11 cellular contexts compared by ENCODE assay signal in genomic region chrX:151153086-151153485, GRCh38. TPM values are rescaled to one million over a fixed set of nuclear protein-coding genes. Genes with fewer than 3 reads are reported as not detected.
DNase-seq lines count a peak whose midpoint lies in the region; ATAC-seq and TF ChIP-seq lines count a peak whose summit lies in the region.
"Had no signal": no experiment of that assay in that cellular context is flagged by ENCODE, and none has a peak within 500 bp of the region (broad histone marks: within the 10 kb centered on the region; RNA-seq: fewer than 3 reads in every experiment).

No MANE protein-coding gene starts in this region.

- no peaks in the 10 kb centered on the region for H3K9me2 ChIP-seq in GM23248 (ENCODE audit: insufficient read depth)

- no peak overlapping the region for H2AFZ ChIP-seq in GM23248

- in situ Hi-C loops in GM23248 (cut with MboI), result loop anchor here (25.0 kb wide), 1 partner anchor 509 kb away; no protein-coding TSS in a partner anchor

- no peaks in the 10 kb centered on the region for H3F3A ChIP-seq in GM23248 (ENCODE audit: insufficient read depth)

- H3K27ac ChIP-seq in GM23248 (no peak overlapping the region), tibial nerve (no peak overlapping the region)

- H3K36me3 ChIP-seq in GM23248 (ENCODE audit: low read depth), result no peaks in the 10 kb centered on the region
- H3K36me3 ChIP-seq in tibial nerve, result no peaks in the 10 kb centered on the region

- TF ChIP-seq EP300 in tibial nerve (IDR thresholded peaks at IDR 0.05), result no peak

- peak; percentile 75 for DNase-seq in A172 (ENCODE audit: low spot score)
- DNase-seq in GM23248, result peak; percentile 71
- peak; percentile 41 for DNase-seq in SW480 (ENCODE audit: low spot score)
- DNase-seq in foreskin melanocyte, result peak; percentile 13
- DNase-seq in NCI-H2029 (lab: John Stamatoyannopoulos, UW), result no peak
- DNase-seq in tibial nerve (ENCODE audit: low spot score in 2 of 2), result no peak
- no peak for DNase-seq in NCI-H146 (lab: John Stamatoyannopoulos, UW)
- DNase-seq: activated CD8-positive, alpha-beta T cell treated with anti-CD3 and anti-CD28 coated beads for 36 hours; DMS153; stimulated activated CD8-positive, alpha-beta memory T cell treated with anti-CD3 and anti-CD28 coated beads, Interleukin-4, amount 100 ng/mL, for 48 hours had no signal

- H3K79me2 ChIP-seq in GM23248 (ENCODE audit: insufficient read depth), result no peaks in the 10 kb centered on the region

- no peak overlapping the region for H3K4me3 ChIP-seq in GM23248
- no peak overlapping the region for H3K4me3 ChIP-seq in tibial nerve

- ATAC-seq in GM21723 (IDR thresholded peaks at IDR 0.05; ENCODE audit: unreplicated experiment), result no peak
- ATAC-seq: activated CD8-positive, alpha-beta T cell treated with anti-CD3 and anti-CD28 coated beads for 36 hours had no signal

- TF ChIP-seq POLR2A in tibial nerve (IDR thresholded peaks at IDR 0.05), result no peak

- 1 to 5% methylated on average over 8 to 9 of the region's 9 CpGs for WGBS in GM23248 (ENCODE audit: low coverage in 1 of 2, low lambda C conversion rate in 2 of 2, missing lambda C conversion rate in 2 of 2), 2 experiments
- WGBS in tibial nerve, 2 donors, result 10 to 42% methylated on average over 9 of the region's 9 CpGs

- no peaks in the 10 kb centered on the region for H3K4me1 ChIP-seq in GM23248 (ENCODE audit: insufficient read depth)
- H3K4me1 ChIP-seq in tibial nerve, result no peaks in the 10 kb centered on the region

- no peaks in the 10 kb centered on the region for H3K27me3 ChIP-seq in GM23248 (replicated peaks; ENCODE audit: insufficient read depth)
- peaks cover 0 to 5% of the 10 kb centered on the region in 2 donors for H3K27me3 ChIP-seq in tibial nerve

- no peaks in the 10 kb centered on the region for H4K20me1 ChIP-seq in GM23248 (ENCODE audit: insufficient read depth)

- TF ChIP-seq CTCF in tibial nerve (IDR thresholded peaks at IDR 0.05), result no peak

- H3K9ac ChIP-seq in GM23248, result no peak overlapping the region

- no peaks in the 10 kb centered on the region for H3K9me3 ChIP-seq in GM23248 (ENCODE audit: low read depth)
- H3K9me3 ChIP-seq in tibial nerve, result no peaks in the 10 kb centered on the region

- no peak overlapping the region for H3K4me2 ChIP-seq in GM23248 (ENCODE audit: unreplicated experiment)

RNA-seq across cellular contexts. Expression of gene GPR50, which starts 23.3 kb away (rescaled TPM):
- total RNA-seq in A172 (2014; rRNA removed; shearing (Covaris generic)), result not detected in 2 replicates
- total RNA-seq in GM23248 (2014; rRNA removed; shearing (Covaris generic)), result not detected in 2 replicates
- not detected in 2 replicates for polyA plus RNA-seq in GM23248 (2016; fragmentation: Nextera tagmentation; extraction: Ambion mirVana)
- total RNA-seq in tibial nerve, result not detected
- total RNA-seq: activated CD8-positive, alpha-beta T cell treated with anti-CD3 and anti-CD28 coated beads for 36 hours had no signal

Comparison
In these comparisons a context has a peak if more than half of its experiments do, and no peak if none do; other contexts are left out.
1. DNase-seq: peak in A172 (single experiment), GM23248 (single experiment), SW480 (single experiment) and foreskin melanocyte (single experiment); none in NCI-H2029 (single experiment), tibial nerve (0 of 2) and NCI-H146 (single experiment).